Comparison of ENCODE assay signal across 13 cellular contexts in the genomic region with DNA sequence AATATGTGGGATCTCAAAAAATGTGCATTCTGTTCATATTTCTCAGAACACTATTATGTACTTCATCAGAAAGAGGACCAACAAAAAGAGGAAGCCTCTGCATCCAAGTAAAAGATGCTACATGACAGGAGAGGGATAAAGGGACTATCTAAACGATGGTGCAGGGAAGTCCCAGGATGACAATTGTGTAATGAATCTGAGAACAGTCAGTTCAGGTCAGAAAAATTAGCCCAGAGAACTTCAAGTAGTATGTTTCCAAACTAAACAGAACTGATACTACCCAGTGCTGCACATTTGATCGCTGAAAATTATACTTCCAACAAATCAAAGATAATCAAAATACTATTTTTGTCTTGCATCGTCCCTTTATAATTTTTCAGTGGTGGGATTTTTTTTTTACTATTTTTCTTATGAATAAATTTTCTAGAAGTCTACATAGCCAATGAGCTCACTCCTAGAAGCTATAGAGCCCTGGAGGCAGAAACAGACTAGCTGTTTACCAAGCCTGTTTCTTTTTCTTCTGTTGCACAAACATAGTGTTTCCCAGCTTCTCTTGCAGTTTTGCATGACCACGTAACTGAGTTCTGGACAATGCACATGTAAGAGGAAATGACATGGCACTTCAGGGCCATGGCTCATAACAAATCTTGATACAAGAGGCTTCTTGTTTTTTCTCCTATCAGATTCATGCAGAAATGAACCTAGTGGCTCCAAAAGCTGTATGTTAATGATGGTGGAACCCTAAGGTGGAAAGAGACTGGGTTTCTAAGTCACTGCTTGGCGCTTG.
A peak's percentile ranks its signal among the peaks of the same experiment; 100 is the strongest.
DNase-seq lines count a peak whose midpoint lies in the region; ATAC-seq and TF ChIP-seq lines count a peak whose summit lies in the region.
"Had no signal": no experiment of that assay in that cellular context is flagged by ENCODE, and none has a peak within 500 bp of the region (broad histone marks: within the 10 kb centered on the region; RNA-seq: fewer than 3 reads in every experiment).

No MANE protein-coding gene starts in this region.

- peaks cover 0 to 2% (median 0%) of the 10 kb centered on the region in 3 donors for H3K27me3 Mint-ChIP-seq in CD14-positive monocyte (ENCODE audit: low read depth in 3 of 3)
- H3K27me3 Mint-ChIP-seq: progenitor cell of endocrine pancreas had no signal

- H3K36me3 Mint-ChIP-seq in CD14-positive monocyte: peaks cover 19 to 26% of the 10 kb centered on the region in 2 donors
- H3K36me3 Mint-ChIP-seq: activated CD4-positive, alpha-beta memory T cell treated with anti-CD3 and anti-CD28 coated beads for 36 hours; CD4-positive, CD25-positive, alpha-beta regulatory T cell had no signal

- H3K4me3 ChIP-seq in NB4 (ENCODE audit: low read depth, low read length) (no peak overlapping the region), fibroblast of the aortic adventitia (ENCODE audit: low read depth, low read length) (no peak overlapping the region)
- H3K4me3 ChIP-seq: left ventricle myocardium inferior had no signal

- H3K27ac Mint-ChIP-seq in CD14-positive monocyte: peak overlapping the region; percentile 95 to 99 (median 97)
- H3K27ac Mint-ChIP-seq: activated CD4-positive, alpha-beta memory T cell treated with anti-CD3 and anti-CD28 coated beads for 36 hours; activated naive CD8-positive, alpha-beta T cell treated with anti-CD3 and anti-CD28 coated beads, Interleukin-2, amount 50 U/mL, for 24 hours; CD4-positive, CD25-positive, alpha-beta regulatory T cell; progenitor cell of endocrine pancreas had no signal

- TF ChIP-seq POLR2A in NB4 (IDR thresholded peaks at IDR 0.05; ENCODE audit: extremely low read depth, insufficient read length): no peak

- ATAC-seq in GM19455 (IDR thresholded peaks at IDR 0.05; ENCODE audit: unreplicated experiment): peak; percentile 56
- ATAC-seq: activated naive CD8-positive, alpha-beta T cell treated with anti-CD3 and anti-CD28 coated beads, Interleukin-2, amount 50 U/mL, for 24 hours had no signal

- peak overlapping the region in 1 of 2 donors; percentile 21 for H3K4me3 Mint-ChIP-seq in CD14-positive monocyte
- H3K4me3 Mint-ChIP-seq: activated CD4-positive, alpha-beta memory T cell treated with anti-CD3 and anti-CD28 coated beads for 36 hours; activated naive CD8-positive, alpha-beta T cell treated with anti-CD3 and anti-CD28 coated beads, Interleukin-2, amount 50 U/mL, for 24 hours; CD4-positive, CD25-positive, alpha-beta regulatory T cell had no signal

- H3K9me3 Mint-ChIP-seq in CD14-positive monocyte: peaks cover 0 to 4% (median 0%) of the 10 kb centered on the region in 7 donors
- H3K9me3 Mint-ChIP-seq: activated CD4-positive, alpha-beta memory T cell treated with anti-CD3 and anti-CD28 coated beads for 36 hours; activated naive CD8-positive, alpha-beta T cell treated with anti-CD3 and anti-CD28 coated beads, Interleukin-2, amount 50 U/mL, for 24 hours; CD4-positive, CD25-positive, alpha-beta regulatory T cell had no signal

- TF ChIP-seq CTCF in CD14-positive monocyte (IDR thresholded peaks at IDR 0.05) (no peak), NB4 (IDR thresholded peaks at IDR 0.05; ENCODE audit: low read depth, low read length) (no peak), fibroblast of the aortic adventitia (IDR thresholded peaks at IDR 0.05; ENCODE audit: insufficient read depth, low read length) (no peak)

- peak; percentile 74 for DNase-seq in CD14-positive monocyte (ENCODE audit: low spot score)
- peak; percentile 52 for DNase-seq in NB4 (ENCODE audit: low read depth)
- peak; percentile 50 for DNase-seq in fibroblast of the aortic adventitia (ENCODE audit: low read depth)
- no peak for DNase-seq in SIG-M5 (lab: John Stamatoyannopoulos, UW)
- no peak for DNase-seq in NCI-H1694 (lab: John Stamatoyannopoulos, UW)
- DNase-seq in activated CD4-positive, alpha-beta T cell treated with anti-CD3 and anti-CD28 coated beads, Interleukin-2, amount 50 U/mL, for 1 hour: no peak
- no peak for DNase-seq in dedifferentiated amniotic fluid mesenchymal stem cell (ENCODE audit: extremely low spot score)
- DNase-seq: activated CD4-positive, alpha-beta memory T cell treated with anti-CD3 and anti-CD28 coated beads for 36 hours; activated naive CD8-positive, alpha-beta T cell treated with anti-CD3 and anti-CD28 coated beads, Interleukin-2, amount 50 U/mL, for 24 hours; CD4-positive, CD25-positive, alpha-beta regulatory T cell; left ventricle myocardium inferior had no signal

- intact Hi-C loops in CD14-positive monocyte (cut with micrococcal nuclease): loop anchor here (10.0 kb wide), 1 partner anchor 287 kb away; a partner anchor contains a TSS

- peaks cover 69% of the 10 kb centered on the region for H3K4me1 Mint-ChIP-seq in CD14-positive monocyte
- H3K4me1 Mint-ChIP-seq: activated naive CD8-positive, alpha-beta T cell treated with anti-CD3 and anti-CD28 coated beads, Interleukin-2, amount 50 U/mL, for 24 hours; CD4-positive, CD25-positive, alpha-beta regulatory T cell had no signal

Comparison
In these comparisons a context has a peak if more than half of its experiments do, and no peak if none do; other contexts are left out.
1. DNase-seq: peak in CD14-positive monocyte (single experiment), NB4 (single experiment) and fibroblast of the aortic adventitia (single experiment); none in SIG-M5 (single experiment), NCI-H1694 (single experiment), activated CD4-positive, alpha-beta T cell treated with anti-CD3 and anti-CD28 coated beads, Interleukin-2, amount 50 U/mL, for 1 hour (single experiment) and dedifferentiated amniotic fluid mesenchymal stem cell (single experiment).